ENCODE assay signal across 1 cellular context in the genomic region with DNA sequence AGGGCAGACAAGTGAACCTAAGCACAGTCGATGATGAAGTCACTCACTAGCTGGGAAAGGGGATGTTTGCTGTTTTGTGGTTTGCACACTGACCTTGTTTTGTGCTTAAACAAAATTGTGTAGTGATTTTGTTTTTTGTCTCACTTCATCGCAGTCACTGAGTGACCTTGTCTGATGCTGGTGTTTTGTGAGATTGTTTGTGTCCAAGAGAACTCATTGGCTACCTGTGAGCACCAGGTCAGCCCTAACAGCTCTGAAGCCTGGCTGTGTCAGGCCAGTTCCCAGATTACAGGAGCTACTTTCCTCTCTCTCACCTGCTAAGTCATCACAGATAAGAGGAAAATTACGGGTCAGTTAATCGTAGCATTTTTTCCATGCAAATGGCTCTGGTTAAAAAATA.
TF ChIP-seq lines count a peak whose summit lies in the region.

No MANE protein-coding gene starts in this region.

TF ChIP-seq in SK-N-SH, 30 proteins besides CTCF, POLR2A, EP300 and RAD21:
- TF ChIP-seq, protein P1, sequence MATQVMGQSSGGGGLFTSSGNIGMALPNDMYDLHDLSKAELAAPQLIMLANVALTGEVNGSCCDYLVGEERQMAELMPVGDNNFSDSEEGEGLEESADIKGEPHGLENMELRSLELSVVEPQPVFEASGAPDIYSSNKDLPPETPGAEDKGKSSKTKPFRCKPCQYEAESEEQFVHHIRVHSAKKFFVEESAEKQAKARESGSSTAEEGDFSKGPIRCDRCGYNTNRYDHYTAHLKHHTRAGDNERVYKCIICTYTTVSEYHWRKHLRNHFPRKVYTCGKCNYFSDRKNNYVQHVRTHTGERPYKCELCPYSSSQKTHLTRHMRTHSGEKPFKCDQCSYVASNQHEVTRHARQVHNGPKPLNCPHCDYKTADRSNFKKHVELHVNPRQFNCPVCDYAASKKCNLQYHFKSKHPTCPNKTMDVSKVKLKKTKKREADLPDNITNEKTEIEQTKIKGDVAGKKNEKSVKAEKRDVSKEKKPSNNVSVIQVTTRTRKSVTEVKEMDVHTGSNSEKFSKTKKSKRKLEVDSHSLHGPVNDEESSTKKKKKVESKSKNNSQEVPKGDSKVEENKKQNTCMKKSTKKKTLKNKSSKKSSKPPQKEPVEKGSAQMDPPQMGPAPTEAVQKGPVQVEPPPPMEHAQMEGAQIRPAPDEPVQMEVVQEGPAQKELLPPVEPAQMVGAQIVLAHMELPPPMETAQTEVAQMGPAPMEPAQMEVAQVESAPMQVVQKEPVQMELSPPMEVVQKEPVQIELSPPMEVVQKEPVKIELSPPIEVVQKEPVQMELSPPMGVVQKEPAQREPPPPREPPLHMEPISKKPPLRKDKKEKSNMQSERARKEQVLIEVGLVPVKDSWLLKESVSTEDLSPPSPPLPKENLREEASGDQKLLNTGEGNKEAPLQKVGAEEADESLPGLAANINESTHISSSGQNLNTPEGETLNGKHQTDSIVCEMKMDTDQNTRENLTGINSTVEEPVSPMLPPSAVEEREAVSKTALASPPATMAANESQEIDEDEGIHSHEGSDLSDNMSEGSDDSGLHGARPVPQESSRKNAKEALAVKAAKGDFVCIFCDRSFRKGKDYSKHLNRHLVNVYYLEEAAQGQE (IDR thresholded peaks at IDR 0.05; ENCODE audit: low read depth, low read length): no peak
- no peak for TF ChIP-seq MXI1 (IDR thresholded peaks at IDR 0.05; ENCODE audit: low read depth, low read length)
- TF ChIP-seq RXRA (IDR thresholded peaks at IDR 0.05; ENCODE audit: borderline replicate concordance, low read depth): no peak
- TF ChIP-seq, protein P2, sequence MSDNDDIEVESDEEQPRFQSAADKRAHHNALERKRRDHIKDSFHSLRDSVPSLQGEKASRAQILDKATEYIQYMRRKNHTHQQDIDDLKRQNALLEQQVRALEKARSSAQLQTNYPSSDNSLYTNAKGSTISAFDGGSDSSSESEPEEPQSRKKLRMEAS (IDR thresholded peaks at IDR 0.05; ENCODE audit: low read depth): no peak
- TF ChIP-seq SMC3 (IDR thresholded peaks at IDR 0.05; ENCODE audit: low read depth, low read length): no peak
- no peak for TF ChIP-seq TCF12 (IDR thresholded peaks at IDR 0.05)
- TF ChIP-seq, protein P3, sequence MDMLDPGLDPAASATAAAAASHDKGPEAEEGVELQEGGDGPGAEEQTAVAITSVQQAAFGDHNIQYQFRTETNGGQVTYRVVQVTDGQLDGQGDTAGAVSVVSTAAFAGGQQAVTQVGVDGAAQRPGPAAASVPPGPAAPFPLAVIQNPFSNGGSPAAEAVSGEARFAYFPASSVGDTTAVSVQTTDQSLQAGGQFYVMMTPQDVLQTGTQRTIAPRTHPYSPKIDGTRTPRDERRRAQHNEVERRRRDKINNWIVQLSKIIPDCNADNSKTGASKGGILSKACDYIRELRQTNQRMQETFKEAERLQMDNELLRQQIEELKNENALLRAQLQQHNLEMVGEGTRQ (IDR thresholded peaks at IDR 0.05; ENCODE audit: borderline replicate concordance, low read depth, low read length): no peak
- TF ChIP-seq RCOR1 (IDR thresholded peaks at IDR 0.05; ENCODE audit: low read length): no peak
- TF ChIP-seq, protein P4, sequence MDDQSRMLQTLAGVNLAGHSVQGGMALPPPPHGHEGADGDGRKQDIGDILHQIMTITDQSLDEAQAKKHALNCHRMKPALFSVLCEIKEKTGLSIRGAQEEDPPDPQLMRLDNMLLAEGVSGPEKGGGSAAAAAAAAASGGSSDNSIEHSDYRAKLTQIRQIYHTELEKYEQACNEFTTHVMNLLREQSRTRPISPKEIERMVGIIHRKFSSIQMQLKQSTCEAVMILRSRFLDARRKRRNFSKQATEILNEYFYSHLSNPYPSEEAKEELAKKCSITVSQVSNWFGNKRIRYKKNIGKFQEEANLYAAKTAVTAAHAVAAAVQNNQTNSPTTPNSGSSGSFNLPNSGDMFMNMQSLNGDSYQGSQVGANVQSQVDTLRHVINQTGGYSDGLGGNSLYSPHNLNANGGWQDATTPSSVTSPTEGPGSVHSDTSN (IDR thresholded peaks at IDR 0.05): no peak
- TF ChIP-seq FOXM1 (IDR thresholded peaks at IDR 0.05; ENCODE audit: low read depth): no peak
- no peak for TF ChIP-seq GATA2 (CRISPR knock-in tag; IDR thresholded peaks at IDR 0.05)
- TF ChIP-seq FOXJ3 (CRISPR knock-in tag; IDR thresholded peaks at IDR 0.05): no peak
- TF ChIP-seq GABPA (IDR thresholded peaks at IDR 0.05; ENCODE audit: low read depth): no peak
- TF ChIP-seq POLR2AphosphoS5 (IDR thresholded peaks at IDR 0.05; ENCODE audit: low read depth, low read length): no peak
- no peak for TF ChIP-seq CHD2 (IDR thresholded peaks at IDR 0.05; ENCODE audit: low read length, partially characterized antibody)
- no peak for TF ChIP-seq RFX5 (IDR thresholded peaks at IDR 0.05; ENCODE audit: low read length)
- TF ChIP-seq, protein P5, sequence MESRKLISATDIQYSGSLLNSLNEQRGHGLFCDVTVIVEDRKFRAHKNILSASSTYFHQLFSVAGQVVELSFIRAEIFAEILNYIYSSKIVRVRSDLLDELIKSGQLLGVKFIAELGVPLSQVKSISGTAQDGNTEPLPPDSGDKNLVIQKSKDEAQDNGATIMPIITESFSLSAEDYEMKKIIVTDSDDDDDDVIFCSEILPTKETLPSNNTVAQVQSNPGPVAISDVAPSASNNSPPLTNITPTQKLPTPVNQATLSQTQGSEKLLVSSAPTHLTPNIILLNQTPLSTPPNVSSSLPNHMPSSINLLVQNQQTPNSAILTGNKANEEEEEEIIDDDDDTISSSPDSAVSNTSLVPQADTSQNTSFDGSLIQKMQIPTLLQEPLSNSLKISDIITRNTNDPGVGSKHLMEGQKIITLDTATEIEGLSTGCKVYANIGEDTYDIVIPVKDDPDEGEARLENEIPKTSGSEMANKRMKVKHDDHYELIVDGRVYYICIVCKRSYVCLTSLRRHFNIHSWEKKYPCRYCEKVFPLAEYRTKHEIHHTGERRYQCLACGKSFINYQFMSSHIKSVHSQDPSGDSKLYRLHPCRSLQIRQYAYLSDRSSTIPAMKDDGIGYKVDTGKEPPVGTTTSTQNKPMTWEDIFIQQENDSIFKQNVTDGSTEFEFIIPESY (IDR thresholded peaks at IDR 0.05; ENCODE audit: borderline replicate concordance, low read depth): no peak
- no peak for TF ChIP-seq FOSL2 (IDR thresholded peaks at IDR 0.05; ENCODE audit: borderline replicate concordance, low read depth)
